1 cellular context compared by ENCODE assay signal in the genomic region with DNA sequence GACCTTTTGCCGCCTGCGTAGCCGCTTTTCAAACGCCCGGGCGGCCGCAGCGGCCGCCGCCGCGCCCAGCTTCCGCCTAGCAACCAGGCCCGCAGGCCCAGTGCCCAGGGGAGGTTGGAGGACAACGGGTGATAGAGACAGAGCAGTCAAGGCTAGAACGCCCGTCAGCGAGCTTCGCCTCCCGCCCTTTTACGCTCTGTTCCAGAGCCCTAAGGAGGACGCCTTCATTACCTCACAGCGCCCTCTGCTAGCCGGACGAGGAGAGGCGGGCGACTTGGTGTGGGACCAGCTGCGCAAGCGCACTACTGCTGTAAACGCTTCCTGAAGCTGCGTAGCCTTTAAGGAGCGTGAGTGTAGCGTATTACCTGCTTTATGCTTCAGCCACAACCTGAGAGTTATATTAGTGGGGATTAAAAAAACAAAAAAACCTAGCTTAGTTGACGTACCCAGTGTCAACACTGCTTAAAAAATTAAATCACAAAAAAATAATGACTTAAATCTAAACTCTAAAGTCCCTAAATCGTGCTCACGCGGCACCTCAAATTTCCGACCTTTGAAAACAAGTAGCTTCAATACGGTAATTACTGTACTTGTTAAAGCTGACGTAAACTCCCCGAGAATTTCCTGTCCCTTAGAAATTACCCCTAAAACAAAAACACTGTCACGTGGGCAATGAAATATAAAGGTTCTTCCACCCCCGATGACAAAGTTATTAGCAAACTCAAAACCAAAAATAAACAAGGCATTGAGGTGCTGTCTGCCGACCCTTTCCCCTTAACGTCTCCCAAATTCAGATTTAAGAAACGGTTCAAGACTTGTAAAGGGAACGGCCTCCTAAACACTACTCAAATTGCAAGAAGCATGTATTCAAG.
TF ChIP-seq lines count a peak whose summit lies in the region.

A gene (minus strand): TSS at position 126 of the 872 bp plus-strand sequence. CDS start 405 bp downstream, outside the sequence.

TF ChIP-seq in K562, 482 proteins besides CTCF, POLR2A, EP300 and RAD21 (continued from another document and continues in another):
- TF ChIP-seq, protein P1, sequence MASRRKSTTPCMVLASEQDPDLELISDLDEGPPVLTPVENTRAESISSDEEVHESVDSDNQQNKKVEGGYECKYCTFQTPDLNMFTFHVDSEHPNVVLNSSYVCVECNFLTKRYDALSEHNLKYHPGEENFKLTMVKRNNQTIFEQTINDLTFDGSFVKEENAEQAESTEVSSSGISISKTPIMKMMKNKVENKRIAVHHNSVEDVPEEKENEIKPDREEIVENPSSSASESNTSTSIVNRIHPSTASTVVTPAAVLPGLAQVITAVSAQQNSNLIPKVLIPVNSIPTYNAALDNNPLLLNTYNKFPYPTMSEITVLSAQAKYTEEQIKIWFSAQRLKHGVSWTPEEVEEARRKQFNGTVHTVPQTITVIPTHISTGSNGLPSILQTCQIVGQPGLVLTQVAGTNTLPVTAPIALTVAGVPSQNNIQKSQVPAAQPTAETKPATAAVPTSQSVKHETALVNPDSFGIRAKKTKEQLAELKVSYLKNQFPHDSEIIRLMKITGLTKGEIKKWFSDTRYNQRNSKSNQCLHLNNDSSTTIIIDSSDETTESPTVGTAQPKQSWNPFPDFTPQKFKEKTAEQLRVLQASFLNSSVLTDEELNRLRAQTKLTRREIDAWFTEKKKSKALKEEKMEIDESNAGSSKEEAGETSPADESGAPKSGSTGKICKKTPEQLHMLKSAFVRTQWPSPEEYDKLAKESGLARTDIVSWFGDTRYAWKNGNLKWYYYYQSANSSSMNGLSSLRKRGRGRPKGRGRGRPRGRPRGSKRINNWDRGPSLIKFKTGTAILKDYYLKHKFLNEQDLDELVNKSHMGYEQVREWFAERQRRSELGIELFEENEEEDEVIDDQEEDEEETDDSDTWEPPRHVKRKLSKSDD (conservative IDR thresholded peaks at IDR 0.05; ENCODE audit: low read length) = peak; percentile 64; the same call in 1 of the 2 replicates
- TF ChIP-seq, protein P2, sequence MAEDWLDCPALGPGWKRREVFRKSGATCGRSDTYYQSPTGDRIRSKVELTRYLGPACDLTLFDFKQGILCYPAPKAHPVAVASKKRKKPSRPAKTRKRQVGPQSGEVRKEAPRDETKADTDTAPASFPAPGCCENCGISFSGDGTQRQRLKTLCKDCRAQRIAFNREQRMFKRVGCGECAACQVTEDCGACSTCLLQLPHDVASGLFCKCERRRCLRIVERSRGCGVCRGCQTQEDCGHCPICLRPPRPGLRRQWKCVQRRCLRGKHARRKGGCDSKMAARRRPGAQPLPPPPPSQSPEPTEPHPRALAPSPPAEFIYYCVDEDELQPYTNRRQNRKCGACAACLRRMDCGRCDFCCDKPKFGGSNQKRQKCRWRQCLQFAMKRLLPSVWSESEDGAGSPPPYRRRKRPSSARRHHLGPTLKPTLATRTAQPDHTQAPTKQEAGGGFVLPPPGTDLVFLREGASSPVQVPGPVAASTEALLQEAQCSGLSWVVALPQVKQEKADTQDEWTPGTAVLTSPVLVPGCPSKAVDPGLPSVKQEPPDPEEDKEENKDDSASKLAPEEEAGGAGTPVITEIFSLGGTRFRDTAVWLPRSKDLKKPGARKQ (CRISPR knock-in tag; IDR thresholded peaks at IDR 0.05) = no peak
- TF ChIP-seq FOXJ2 (tag; IDR thresholded peaks at IDR 0.05) = 0 out of 2 replicates have a peak, but pooled peaks have one; percentile 78
- TF ChIP-seq MYBL2 (IDR thresholded peaks at IDR 0.05; ENCODE audit: low read depth) = peak; percentile 43; the same call in 1 of the 2 replicates
- TF ChIP-seq MYBL2 (CRISPR knock-in tag; IDR thresholded peaks at IDR 0.05; ENCODE audit: borderline replicate concordance) = no peak
- TF ChIP-seq BRD9 (IDR thresholded peaks at IDR 0.05; ENCODE audit: low read depth, partially characterized antibody) = peak; percentile 61
- peak; percentile 92 for TF ChIP-seq TBP (optimal IDR thresholded peaks at IDR 0.05; ENCODE audit: low read depth, low read length)
- TF ChIP-seq, protein P3, sequence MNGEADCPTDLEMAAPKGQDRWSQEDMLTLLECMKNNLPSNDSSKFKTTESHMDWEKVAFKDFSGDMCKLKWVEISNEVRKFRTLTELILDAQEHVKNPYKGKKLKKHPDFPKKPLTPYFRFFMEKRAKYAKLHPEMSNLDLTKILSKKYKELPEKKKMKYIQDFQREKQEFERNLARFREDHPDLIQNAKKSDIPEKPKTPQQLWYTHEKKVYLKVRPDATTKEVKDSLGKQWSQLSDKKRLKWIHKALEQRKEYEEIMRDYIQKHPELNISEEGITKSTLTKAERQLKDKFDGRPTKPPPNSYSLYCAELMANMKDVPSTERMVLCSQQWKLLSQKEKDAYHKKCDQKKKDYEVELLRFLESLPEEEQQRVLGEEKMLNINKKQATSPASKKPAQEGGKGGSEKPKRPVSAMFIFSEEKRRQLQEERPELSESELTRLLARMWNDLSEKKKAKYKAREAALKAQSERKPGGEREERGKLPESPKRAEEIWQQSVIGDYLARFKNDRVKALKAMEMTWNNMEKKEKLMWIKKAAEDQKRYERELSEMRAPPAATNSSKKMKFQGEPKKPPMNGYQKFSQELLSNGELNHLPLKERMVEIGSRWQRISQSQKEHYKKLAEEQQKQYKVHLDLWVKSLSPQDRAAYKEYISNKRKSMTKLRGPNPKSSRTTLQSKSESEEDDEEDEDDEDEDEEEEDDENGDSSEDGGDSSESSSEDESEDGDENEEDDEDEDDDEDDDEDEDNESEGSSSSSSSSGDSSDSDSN (IDR thresholded peaks at IDR 0.05; ENCODE audit: borderline replicate concordance in 1 of 2, low read depth in 2 of 2, low read length in 2 of 2) = peak; percentile 77 to 92; a peak in 2 of 4 replicates
- TF ChIP-seq NFATC3 (IDR thresholded peaks at IDR 0.05) = no peak; the same call in 1 of the 2 replicates
- peak in 1 of 2 experiments; percentile 69; a peak in 1 of 4 replicates for TF ChIP-seq SIN3A (IDR thresholded peaks at IDR 0.05; ENCODE audit: borderline replicate concordance in 2 of 2, control insufficient read depth in 1 of 2, low read depth in 2 of 2, low read length in 2 of 2)
- TF ChIP-seq ZNF23 (CRISPR knock-in tag; IDR thresholded peaks at IDR 0.05) = no peak
- peak; percentile 73 for TF ChIP-seq GABPB1 (CRISPR knock-in tag; IDR thresholded peaks at IDR 0.05)
- TF ChIP-seq, protein P4, sequence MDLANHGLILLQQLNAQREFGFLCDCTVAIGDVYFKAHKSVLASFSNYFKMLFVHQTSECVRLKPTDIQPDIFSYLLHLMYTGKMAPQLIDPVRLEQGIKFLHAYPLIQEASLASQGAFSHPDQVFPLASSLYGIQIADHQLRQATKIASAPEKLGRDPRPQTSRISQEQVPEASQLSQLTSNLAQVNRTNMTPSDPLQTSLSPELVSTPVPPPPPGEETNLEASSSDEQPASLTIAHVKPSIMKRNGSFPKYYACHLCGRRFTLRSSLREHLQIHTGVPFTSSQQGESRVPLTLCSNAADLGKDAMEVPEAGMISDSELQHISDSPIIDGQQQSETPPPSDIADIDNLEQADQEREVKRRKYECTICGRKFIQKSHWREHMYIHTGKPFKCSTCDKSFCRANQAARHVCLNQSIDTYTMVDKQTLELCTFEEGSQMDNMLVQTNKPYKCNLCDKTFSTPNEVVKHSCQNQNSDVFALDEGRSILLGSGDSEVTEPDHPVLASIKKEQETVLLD (IDR thresholded peaks at IDR 0.05) = peak; percentile 91
- peak; percentile 29 for TF ChIP-seq TEAD4 (IDR thresholded peaks at IDR 0.05; ENCODE audit: low read length)
- TF ChIP-seq TEAD4 (CRISPR knock-in tag; IDR thresholded peaks at IDR 0.05; ENCODE audit: borderline replicate concordance) = no peak
- TF ChIP-seq, protein P5, sequence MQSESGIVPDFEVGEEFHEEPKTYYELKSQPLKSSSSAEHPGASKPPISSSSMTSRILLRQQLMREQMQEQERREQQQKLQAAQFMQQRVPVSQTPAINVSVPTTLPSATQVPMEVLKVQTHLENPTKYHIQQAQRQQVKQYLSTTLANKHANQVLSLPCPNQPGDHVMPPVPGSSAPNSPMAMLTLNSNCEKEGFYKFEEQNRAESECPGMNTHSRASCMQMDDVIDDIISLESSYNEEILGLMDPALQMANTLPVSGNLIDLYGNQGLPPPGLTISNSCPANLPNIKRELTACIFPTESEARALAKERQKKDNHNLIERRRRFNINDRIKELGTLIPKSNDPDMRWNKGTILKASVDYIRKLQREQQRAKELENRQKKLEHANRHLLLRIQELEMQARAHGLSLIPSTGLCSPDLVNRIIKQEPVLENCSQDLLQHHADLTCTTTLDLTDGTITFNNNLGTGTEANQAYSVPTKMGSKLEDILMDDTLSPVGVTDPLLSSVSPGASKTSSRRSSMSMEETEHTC (IDR thresholded peaks at IDR 0.05) = no peak
- no peak; the same call in 1 of the 2 replicates for TF ChIP-seq NCOA1 (IDR thresholded peaks at IDR 0.05; ENCODE audit: low read depth)
- TF ChIP-seq CEBPB (tag; IDR thresholded peaks at IDR 0.05) = no peak
- 0 out of 2 replicates have a peak, but pooled peaks have one; percentile 58 for TF ChIP-seq ERF (CRISPR knock-in tag; IDR thresholded peaks at IDR 0.05)
- TF ChIP-seq TRIM28 (IDR thresholded peaks at IDR 0.05) = 0 out of 2 replicates have a peak, but pooled peaks have one; percentile 21
- TF ChIP-seq LCOR (CRISPR knock-in tag; IDR thresholded peaks at IDR 0.05) = peak; percentile 38; the same call in 1 of the 2 replicates
- no peak for TF ChIP-seq SETDB1 (IDR thresholded peaks at IDR 0.05; ENCODE audit: low read length)
- TF ChIP-seq CREB1 (IDR thresholded peaks at IDR 0.05) = peak; percentile 61
- TF ChIP-seq CREB1 (CRISPR knock-in tag; IDR thresholded peaks at IDR 0.05) = peak; percentile 63; the same call in 1 of the 2 replicates
- TF ChIP-seq GTF2F1 (IDR thresholded peaks at IDR 0.05; ENCODE audit: low read depth, low read length) = peak; percentile 74; the same call in 1 of the 2 replicates
- no peak for TF ChIP-seq ZNF668 (CRISPR knock-in tag; IDR thresholded peaks at IDR 0.05)
- TF ChIP-seq, protein P6, sequence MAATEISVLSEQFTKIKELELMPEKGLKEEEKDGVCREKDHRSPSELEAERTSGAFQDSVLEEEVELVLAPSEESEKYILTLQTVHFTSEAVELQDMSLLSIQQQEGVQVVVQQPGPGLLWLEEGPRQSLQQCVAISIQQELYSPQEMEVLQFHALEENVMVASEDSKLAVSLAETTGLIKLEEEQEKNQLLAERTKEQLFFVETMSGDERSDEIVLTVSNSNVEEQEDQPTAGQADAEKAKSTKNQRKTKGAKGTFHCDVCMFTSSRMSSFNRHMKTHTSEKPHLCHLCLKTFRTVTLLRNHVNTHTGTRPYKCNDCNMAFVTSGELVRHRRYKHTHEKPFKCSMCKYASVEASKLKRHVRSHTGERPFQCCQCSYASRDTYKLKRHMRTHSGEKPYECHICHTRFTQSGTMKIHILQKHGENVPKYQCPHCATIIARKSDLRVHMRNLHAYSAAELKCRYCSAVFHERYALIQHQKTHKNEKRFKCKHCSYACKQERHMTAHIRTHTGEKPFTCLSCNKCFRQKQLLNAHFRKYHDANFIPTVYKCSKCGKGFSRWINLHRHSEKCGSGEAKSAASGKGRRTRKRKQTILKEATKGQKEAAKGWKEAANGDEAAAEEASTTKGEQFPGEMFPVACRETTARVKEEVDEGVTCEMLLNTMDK (IDR thresholded peaks at IDR 0.05; ENCODE audit: borderline replicate concordance, insufficient read depth, low read depth, low read length, poor library complexity, severe bottlenecking) = peak; percentile 20
- peak; percentile 36; the same call in 1 of the 2 replicates for TF ChIP-seq TARDBP (IDR thresholded peaks at IDR 0.05)
- no peak for TF ChIP-seq SRSF3 (IDR thresholded peaks at IDR 0.05; ENCODE audit: insufficient read depth, low read length)
- TF ChIP-seq FOXP1 (CRISPR knock-in tag; IDR thresholded peaks at IDR 0.05) = 0 out of 2 replicates have a peak, but pooled peaks have one; percentile 22
- TF ChIP-seq, protein P7, sequence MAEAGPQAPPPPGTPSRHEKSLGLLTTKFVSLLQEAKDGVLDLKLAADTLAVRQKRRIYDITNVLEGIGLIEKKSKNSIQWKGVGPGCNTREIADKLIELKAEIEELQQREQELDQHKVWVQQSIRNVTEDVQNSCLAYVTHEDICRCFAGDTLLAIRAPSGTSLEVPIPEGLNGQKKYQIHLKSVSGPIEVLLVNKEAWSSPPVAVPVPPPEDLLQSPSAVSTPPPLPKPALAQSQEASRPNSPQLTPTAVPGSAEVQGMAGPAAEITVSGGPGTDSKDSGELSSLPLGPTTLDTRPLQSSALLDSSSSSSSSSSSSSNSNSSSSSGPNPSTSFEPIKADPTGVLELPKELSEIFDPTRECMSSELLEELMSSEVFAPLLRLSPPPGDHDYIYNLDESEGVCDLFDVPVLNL (CRISPR knock-in tag; IDR thresholded peaks at IDR 0.05; ENCODE audit: low read depth) = 0 out of 2 replicates have a peak, but pooled peaks have one; percentile 66
- TF ChIP-seq, protein P8, sequence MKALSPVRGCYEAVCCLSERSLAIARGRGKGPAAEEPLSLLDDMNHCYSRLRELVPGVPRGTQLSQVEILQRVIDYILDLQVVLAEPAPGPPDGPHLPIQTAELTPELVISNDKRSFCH (CRISPR knock-in tag; IDR thresholded peaks at IDR 0.05) = no peak
- TF ChIP-seq, protein P8 (tag; IDR thresholded peaks at IDR 0.05) = no peak
- TF ChIP-seq, protein P9, sequence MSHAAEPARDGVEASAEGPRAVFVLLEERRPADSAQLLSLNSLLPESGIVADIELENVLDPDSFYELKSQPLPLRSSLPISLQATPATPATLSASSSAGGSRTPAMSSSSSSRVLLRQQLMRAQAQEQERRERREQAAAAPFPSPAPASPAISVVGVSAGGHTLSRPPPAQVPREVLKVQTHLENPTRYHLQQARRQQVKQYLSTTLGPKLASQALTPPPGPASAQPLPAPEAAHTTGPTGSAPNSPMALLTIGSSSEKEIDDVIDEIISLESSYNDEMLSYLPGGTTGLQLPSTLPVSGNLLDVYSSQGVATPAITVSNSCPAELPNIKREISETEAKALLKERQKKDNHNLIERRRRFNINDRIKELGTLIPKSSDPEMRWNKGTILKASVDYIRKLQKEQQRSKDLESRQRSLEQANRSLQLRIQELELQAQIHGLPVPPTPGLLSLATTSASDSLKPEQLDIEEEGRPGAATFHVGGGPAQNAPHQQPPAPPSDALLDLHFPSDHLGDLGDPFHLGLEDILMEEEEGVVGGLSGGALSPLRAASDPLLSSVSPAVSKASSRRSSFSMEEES (CRISPR knock-in tag; IDR thresholded peaks at IDR 0.05) = peak; percentile 75
